In genomic region chr14:94117856-94118255, GRCh38 we compare ENCODE assay signal across 14 cellular contexts. TPM values are rescaled to one million over a fixed set of nuclear protein-coding genes. Genes with fewer than 3 reads are reported as not detected.
DNase-seq lines count a peak whose midpoint lies in the region; ATAC-seq and TF ChIP-seq lines count a peak whose summit lies in the region.
"Had no signal": no experiment of that assay in that cellular context is flagged by ENCODE, and none has a peak within 500 bp of the region (broad histone marks: within the 10 kb centered on the region; RNA-seq: fewer than 3 reads in every experiment).

No MANE protein-coding gene starts in this region.

- no peak for TF ChIP-seq RAD21 in IMR-90 (IDR thresholded peaks at IDR 0.05; ENCODE audit: low read length)

- peak overlapping the region; percentile 38 for H2AFZ ChIP-seq in IMR-90 (replicated peaks; ENCODE audit: low read length, poor library complexity)
- H2AFZ ChIP-seq: GM23248 had no signal

- H3K4me1 ChIP-seq in IMR-90 (ENCODE audit: control insufficient read depth, insufficient read depth, low read length) (peaks cover 13% of the 10 kb centered on the region), RWPE2 (ENCODE audit: insufficient read depth, poor library complexity, severe bottlenecking) (no peaks in the 10 kb centered on the region), stomach (peaks cover 12 to 28% (median 25%) of the 10 kb centered on the region in 4 donors)
- H3K4me1 ChIP-seq: Caco-2, HAP-1 had no signal

- H4K8ac ChIP-seq in IMR-90 (ENCODE audit: low read depth in 2 of 2, low read length in 2 of 2), result no peak overlapping the region

- no peak overlapping the region for H2AK9ac ChIP-seq in IMR-90 (replicated peaks; ENCODE audit: low read depth, low read length, poor library complexity)

- no peak overlapping the region for H3K9ac ChIP-seq in IMR-90 (ENCODE audit: low read depth, low read length)
- H3K9ac ChIP-seq: GM23248 had no signal

- 0 out of 2 replicates have a peak, but pooled peaks cover 2% of the 10 kb centered on the region for H4K20me1 ChIP-seq in IMR-90 (ENCODE audit: insufficient read depth, low read length)

- intact Hi-C loops in IMR-90 (cut with micrococcal nuclease) (no loop called here), stomach (cut with DNase I; ENCODE audit: low total_unique reads) (no loop called here), dorsolateral prefrontal cortex (cut with DNase I) (no loop called here)

- no TSS peak for BruUV-seq in IMR-90 (replicated peaks; lab: Mats Ljungman, UMichigan)

- H3K56ac ChIP-seq in IMR-90 (ENCODE audit: extremely low read depth, insufficient read depth, low read length), result no peak overlapping the region

- H3K9me3 ChIP-seq in IMR-90 (ENCODE audit: control insufficient read depth, insufficient read depth, low read length), result peaks cover 3% of the 10 kb centered on the region
- H3K9me3 ChIP-seq in RWPE2 (ENCODE audit: severe bottlenecking), result no peaks in the 10 kb centered on the region
- H3K9me3 ChIP-seq in stomach, result peaks cover 0 to 20% (median 15%) of the 10 kb centered on the region in 4 donors
- H3K9me3 ChIP-seq: BE2C, Caco-2 had no signal

- ATAC-seq in IMR-90 (ENCODE audit: low read depth) (no peak), RWPE2 (ENCODE audit: low read depth) (no peak), omental fat pad (ENCODE audit: low FRiP score) (no peak)

- no peak for TF ChIP-seq POLR2A in IMR-90 (IDR thresholded peaks at IDR 0.05; ENCODE audit: low read depth, low read length)
- TF ChIP-seq POLR2A in stomach (IDR thresholded peaks at IDR 0.05), result no peak

- POLR2A ChIA-PET in IMR-90 (lab: Charles Lee; ENCODE audit: unreplicated experiment), result interaction anchor here (0.6 kb wide), 1 partner anchor 1007 kb away, joined by 3 read pairs; no protein-coding TSS in a partner anchor

- in situ Hi-C loops in IMR-90 (cut with MboI; ENCODE audit: low sequenced_read_pairs), result no loop called here
- in situ Hi-C loops in KBM-7 (cut with MboI; ENCODE audit: low pct_unique_long_range_greater_than_20kb, low sequenced_read_pairs), result no loop called here

- H3K27me3 ChIP-seq in IMR-90 (ENCODE audit: control insufficient read depth, insufficient read depth, low read length) (peaks cover 13% of the 10 kb centered on the region; the same call in 1 of the 2 replicates), RWPE2 (ENCODE audit: insufficient read depth, poor library complexity, severe bottlenecking) (no peaks in the 10 kb centered on the region), stomach (no peaks in the 10 kb centered on the region), dorsolateral prefrontal cortex (no peaks in the 10 kb centered on the region)
- H3K27me3 ChIP-seq: BE2C had no signal

- 69% methylated on average over 6 of the region's 9 CpGs; no CpG with 5 or more reads in 1 of the 2 experiments for WGBS in IMR-90 (ENCODE audit: extremely low coverage in 2 of 2, insufficient read length in 1 of 2), 2 experiments
- WGBS in stomach, 5 donors, result 61 to 75% (median 72%) methylated on average over 9 of the region's 9 CpGs

- no peaks in the 10 kb centered on the region for H3K79me1 ChIP-seq in IMR-90 (ENCODE audit: low read depth in 1 of 2, low read length in 2 of 2)

- no peak overlapping the region for H3K27ac ChIP-seq in IMR-90 (ENCODE audit: insufficient read depth, low read length)
- H3K27ac ChIP-seq in RWPE2 (ENCODE audit: poor library complexity, severe bottlenecking), result no peak overlapping the region
- no peak overlapping the region for H3K27ac ChIP-seq in stomach
- H3K27ac ChIP-seq in dorsolateral prefrontal cortex, result no peak overlapping the region
- H3K27ac ChIP-seq: C4-2B, GM23248 had no signal

- no peak overlapping the region for H3K4me2 ChIP-seq in IMR-90 (ENCODE audit: low read depth, low read length)

- H2BK120ac ChIP-seq in IMR-90 (ENCODE audit: low read depth, low read length), result no peak overlapping the region

- H3K4ac ChIP-seq in IMR-90 (ENCODE audit: low read depth, low read length), result no peak overlapping the region

- CTCF ChIA-PET in IMR-90 (lab: Yijun Ruan, JAX), result interaction anchor here (1.0 to 1.2 kb wide), 2 partner anchors 17 to 19 kb away, joined by 3 read pairs; no protein-coding TSS in a partner anchor

- no peak overlapping the region for H3K4me3 ChIP-seq in IMR-90 (ENCODE audit: insufficient read depth, low read depth, low read length)
- no peak overlapping the region for H3K4me3 ChIP-seq in RWPE2 (ENCODE audit: severe bottlenecking)
- no peak overlapping the region for H3K4me3 ChIP-seq in stomach
- no peak overlapping the region for H3K4me3 ChIP-seq in dorsolateral prefrontal cortex
- H3K4me3 ChIP-seq: GM23248, HAP-1 had no signal

- H4K5ac ChIP-seq in IMR-90 (ENCODE audit: low read depth, low read length), result no peak overlapping the region

- no peak for TF ChIP-seq CTCF in IMR-90 (conservative IDR thresholded peaks at IDR 0.05; ENCODE audit: low read depth, low read length)
- TF ChIP-seq CTCF in RWPE2 (IDR thresholded peaks at IDR 0.05; ENCODE audit: poor library complexity, severe bottlenecking), result no peak
- no peak for TF ChIP-seq CTCF in omental fat pad (IDR thresholded peaks at IDR 0.05)
- no peak for TF ChIP-seq CTCF in stomach (IDR thresholded peaks at IDR 0.05)
- TF ChIP-seq CTCF in dorsolateral prefrontal cortex (IDR thresholded peaks at IDR 0.05 in 54 of 56, conservative IDR thresholded peaks at IDR 0.05 in 2 of 56; ENCODE audit: low read depth in 1 of 56, partially characterized antibody in 56 of 56), result no peak

- H2BK5ac ChIP-seq in IMR-90 (ENCODE audit: low read depth, low read length, poor library complexity, severe bottlenecking), result no peak overlapping the region

- dilution Hi-C loops in IMR-90 (cut with HindIII; ENCODE audit: low sequenced_read_pairs, unreplicated experiment), result no loop called here

- no peak overlapping the region for H4K91ac ChIP-seq in IMR-90 (ENCODE audit: insufficient read depth, low read depth, low read length)

- no peak overlapping the region for H3K18ac ChIP-seq in IMR-90 (ENCODE audit: low read depth, low read length)

- H2AK5ac ChIP-seq in IMR-90 (ENCODE audit: low read depth, low read length), result no peak overlapping the region

- H3K36me3 ChIP-seq in IMR-90 (ENCODE audit: control insufficient read depth, insufficient read depth, low read length) (no peaks in the 10 kb centered on the region), RWPE2 (ENCODE audit: low read depth) (no peaks in the 10 kb centered on the region), stomach (no peaks in the 10 kb centered on the region)
- H3K36me3 ChIP-seq: BE2C, HAP-1 had no signal

- peaks cover 8% of the 10 kb centered on the region; the same call in 1 of the 2 replicates for H3K9me1 ChIP-seq in IMR-90 (ENCODE audit: insufficient read depth, low read length)

- DNase-seq in IMR-90 (no peak), RWPE2 (ENCODE audit: low spot score) (peak; percentile 45), omental fat pad (ENCODE audit: low spot score) (peak; percentile 18), stomach (peak; percentile 14), KBM-7 (no peak), iPS-NIHi11 (ENCODE audit: low spot score) (no peak), dorsolateral prefrontal cortex (no peak)
- DNase-seq: ACHN; BE2C; Caco-2; CD4-positive, alpha-beta T cell; GM23248 had no signal

- no peak overlapping the region for H3K14ac ChIP-seq in IMR-90 (replicated peaks; ENCODE audit: low read depth, low read length)

- no peak for TF ChIP-seq EP300 in stomach (IDR thresholded peaks at IDR 0.05)

- no peak overlapping the region for H2BK15ac ChIP-seq in IMR-90 (ENCODE audit: low read depth, low read length)

- H2BK20ac ChIP-seq in IMR-90 (ENCODE audit: low read depth, low read length), result no peak overlapping the region

- H3K23ac ChIP-seq in IMR-90 (ENCODE audit: low read depth, low read length), result no peak overlapping the region

RNA-seq across cellular contexts. Expression of gene IFI27, which starts 7.3 kb away (rescaled TPM):
- under 0.01 TPM in 1 of 2 replicates, not detected in the other for total RNA-seq in IMR-90 (2012; rRNA removed)
- 0.60 and 1.2 TPM in 2 replicates for polyA plus RNA-seq in IMR-90 (2012; rRNA removed)
- 2.8 TPM in 1 of 2 replicates, not detected in the other for polyA plus RNA-seq in IMR-90 (2012; cell fraction: cytosol; rRNA removed)
- 4.2 and 8.7 TPM in 2 replicates for polyA plus RNA-seq in IMR-90 (2012; cell fraction: nucleus; rRNA removed; ENCODE audit: low replicate concordance)
- total RNA-seq in omental fat pad, result 1,000 to 10,000 TPM in 1 of 4 donors, 100 to 1,000 TPM in 3; 285 to 1,264 (median 308) TPM
- 100 to 1,000 TPM in 3 of 5 donors, 10 to 100 TPM in 2; 12.9 to 276 (median 118) TPM for total RNA-seq in stomach
- 1,000 to 10,000 TPM in 1 of 3 donors, 100 to 1,000 TPM in 2; 292 to 1,115 (median 874) TPM for polyA plus RNA-seq in stomach
- total RNA-seq in dorsolateral prefrontal cortex, result 100 to 1,000 TPM in 12 of 120 experiments, 10 to 100 TPM in 108; 23.6 to 180 (median 60.5) TPM
- total RNA-seq: GM23248 had no signal
- polyA plus RNA-seq: GM23248 had no signal

RNA-seq across cellular contexts. Expression of gene IFI27L2, which starts 11.5 kb away (rescaled TPM):
- total RNA-seq in IMR-90 (2012; rRNA removed) (43.0 and 111 TPM in 2 replicates), omental fat pad (100 to 1,000 TPM in 1 of 4 donors, 10 to 100 TPM in 3; 43.2 to 109 (median 47.7) TPM), stomach (10 to 100 TPM in 3 of 5 donors, 1 to 10 TPM in 2; 4.9 to 61.7 (median 24.8) TPM), dorsolateral prefrontal cortex (100 to 1,000 TPM in 1 of 120 experiments, 10 to 100 TPM in 119; 39.5 to 131 (median 61.8) TPM)
- polyA plus RNA-seq in IMR-90 (2012; rRNA removed) (187 and 261 TPM in 2 replicates), stomach (100 to 1,000 TPM in 2 of 3 donors, 10 to 100 TPM in 1; 87.8 to 133 (median 103) TPM)
- 441 and 716 TPM in 2 replicates for polyA plus RNA-seq in IMR-90 (2012; cell fraction: cytosol; rRNA removed)
- 72.6 and 129 TPM in 2 replicates for polyA plus RNA-seq in IMR-90 (2012; cell fraction: nucleus; rRNA removed; ENCODE audit: low replicate concordance)

RNA-seq across cellular contexts. Expression of gene IFI27L1, which starts 36.7 kb away (rescaled TPM):
- 10.8 and 13.3 TPM in 2 replicates for total RNA-seq in IMR-90 (2012; rRNA removed)
- polyA plus RNA-seq in IMR-90 (2012; rRNA removed), result 22.5 and 24.3 TPM in 2 replicates
- 48.4 and 49.9 TPM in 2 replicates for polyA plus RNA-seq in IMR-90 (2012; cell fraction: cytosol; rRNA removed)
- polyA plus RNA-seq in IMR-90 (2012; cell fraction: nucleus; rRNA removed; ENCODE audit: low replicate concordance), result 24.0 and 35.5 TPM in 2 replicates
- total RNA-seq in omental fat pad, result 10 to 100 TPM in 3 of 4 donors, 1 to 10 TPM in 1; 9.2 to 28.6 (median 13.1) TPM
- 10 to 100 TPM in 2 of 5 donors, 1 to 10 TPM in 2, not detected in 1; 1.6 to 17.1 (median 9.3) TPM for total RNA-seq in stomach
- 10 to 100 TPM in 2 of 3 donors, 1 to 10 TPM in 1; 9.9 to 33.7 (median 23.5) TPM for polyA plus RNA-seq in stomach
- total RNA-seq in dorsolateral prefrontal cortex, result 10 to 100 TPM; 13.3 to 47.8 (median 25.5) TPM

RNA-seq across cellular contexts. Expression of gene DDX24, which starts 36.9 kb away (rescaled TPM):
- 152 and 155 TPM in 2 replicates for total RNA-seq in IMR-90 (2012; rRNA removed)
- 126 and 134 TPM in 2 replicates for polyA plus RNA-seq in IMR-90 (2012; rRNA removed)
- polyA plus RNA-seq in IMR-90 (2012; cell fraction: cytosol; rRNA removed), result 45.5 and 138 TPM in 2 replicates
- polyA plus RNA-seq in IMR-90 (2012; cell fraction: nucleus; rRNA removed; ENCODE audit: low replicate concordance), result 53.5 and 184 TPM in 2 replicates
- 100 to 1,000 TPM; 106 to 215 (median 147) TPM for total RNA-seq in omental fat pad
- total RNA-seq in stomach, result 100 to 1,000 TPM in 2 of 5 donors, 10 to 100 TPM in 3; 39.1 to 236 (median 84.4) TPM
- polyA plus RNA-seq in stomach, result 10 to 100 TPM; 47.4 to 73.8 (median 61.2) TPM
- total RNA-seq in dorsolateral prefrontal cortex, result 100 to 1,000 TPM; 170 to 541 (median 413) TPM

RNA-seq across cellular contexts. Expression of gene PPP4R4, which starts 56.3 kb away (rescaled TPM):
- total RNA-seq in IMR-90 (2012; rRNA removed) (0.36 and 0.56 TPM in 2 replicates), omental fat pad (1 to 10 TPM in 2 of 4 donors, under 1 TPM in 2; 0.25 to 2.0 (median 1.1) TPM), stomach (10 to 100 TPM in 1 of 5 donors, 1 to 10 TPM in 1, under 1 TPM in 2, not detected in 1; under 0.01 to 11.7 (median 0.77) TPM), dorsolateral prefrontal cortex (10 to 100 TPM in 119 of 120 experiments, 1 to 10 TPM in 1; 9.9 to 65.6 (median 28.7) TPM)
- polyA plus RNA-seq in IMR-90 (2012; rRNA removed) (0.13 and 0.17 TPM in 2 replicates), stomach (1 to 10 TPM in 1 of 3 donors, under 1 TPM in 2; 0.28 to 1.1 (median 0.50) TPM)
- 0.01 and 0.12 TPM in 2 replicates for polyA plus RNA-seq in IMR-90 (2012; cell fraction: cytosol; rRNA removed)
- 0.33 TPM in 1 of 2 replicates, not detected in the other for polyA plus RNA-seq in IMR-90 (2012; cell fraction: nucleus; rRNA removed; ENCODE audit: low replicate concordance)

Comparison
In these comparisons a context has a peak if more than half of its experiments do, and no peak if none do; other contexts are left out.
1. DNase-seq: peak in RWPE2 (single experiment), omental fat pad (single experiment) and stomach (single experiment); none in IMR-90 (single experiment), KBM-7 (single experiment), iPS-NIHi11 (single experiment) and dorsolateral prefrontal cortex (0 of 10).
2. RNA of gene IFI27, which starts 7.3 kb away (total RNA-seq): 285 to 1,264 TPM in omental fat pad, 12.9 to 276 TPM in stomach and 23.6 to 180 TPM in dorsolateral prefrontal cortex; under 0.01 TPM in IMR-90; every median in the first group is over 10 times any median in the second.